18 cellular contexts compared by ENCODE assay signal in genomic region chr10:22501412-22501811, GRCh38.
"Had no signal": no experiment of that assay in that cellular context is flagged by ENCODE, and none has a peak within 500 bp of the region (broad histone marks: within the 10 kb centered on the region; RNA-seq: fewer than 3 reads in every experiment).

No MANE protein-coding gene starts in this region.

- FAIRE-seq: small intestine had no signal

- H3K27ac ChIP-seq: epithelial cell of prostate, esophagus squamous epithelium, gastroesophageal sphincter, neural progenitor cell, ovary, stomach, suprapubic skin, tibial artery, upper lobe of left lung, vagina had no signal

- DNase-seq: cortex of kidney; effector memory CD8-positive, alpha-beta T cell; esophagus squamous epithelium; mammary epithelial cell; naive thymus-derived CD4-positive, alpha-beta T cell; ovary; right cardiac atrium; small intestine; stimulated activated CD4-positive, alpha-beta T cell treated with anti-CD3 and anti-CD28 coated beads, Interleukin-12 subunit alpha, Interleukin-12 subunit beta, amount 100 ng/mL, for 4 hours; stimulated activated naive CD4-positive, alpha-beta T cell; stomach; tibial artery; upper lobe of left lung had no signal

- H3K27me3 ChIP-seq: gastroesophageal sphincter, neural progenitor cell, ovary, stomach, upper lobe of left lung, vagina had no signal

- H3K4me3 ChIP-seq: esophagus squamous epithelium, gastroesophageal sphincter, neural progenitor cell, ovary, stomach, suprapubic skin, tibial artery, upper lobe of left lung, vagina had no signal
